Comparison of ENCODE assay signal across 8 cellular contexts in the genomic region with DNA sequence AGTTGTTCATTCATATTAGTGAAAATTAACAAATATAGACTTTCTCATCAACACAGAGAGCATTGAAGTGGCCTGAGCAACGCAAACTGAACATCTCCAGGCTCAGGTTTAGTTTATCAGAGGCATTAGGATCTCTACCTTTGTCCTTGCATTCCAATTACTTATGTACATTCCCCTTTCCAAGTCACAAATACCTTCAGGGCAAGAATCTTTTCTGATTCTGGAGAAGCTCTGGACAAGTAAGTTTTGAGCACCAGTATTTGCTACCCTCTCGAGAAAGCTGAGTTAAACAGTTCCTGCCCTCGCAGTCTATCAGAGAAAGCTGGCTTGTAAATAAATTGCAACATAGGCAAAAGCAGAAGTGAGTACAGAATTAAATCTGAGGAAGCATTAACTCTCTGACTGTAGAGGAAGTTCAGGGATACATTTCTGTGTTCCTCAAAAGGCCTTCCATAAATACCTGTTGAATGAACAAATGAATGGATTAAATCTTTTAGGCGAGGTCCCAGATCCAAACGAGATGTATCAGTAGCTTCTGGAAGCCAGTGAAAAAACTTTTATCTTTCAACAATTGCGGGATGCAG. TPM values are rescaled to one million over a fixed set of nuclear protein-coding genes. Genes with fewer than 3 reads are reported as not detected.
DNase-seq lines count a peak whose midpoint lies in the region; ATAC-seq and TF ChIP-seq lines count a peak whose summit lies in the region.

No MANE protein-coding gene starts in this region.

- peak overlapping the region; percentile 89 for H3K27ac Mint-ChIP-seq in chondrocyte (ENCODE audit: unreplicated experiment)

- TF ChIP-seq CTCF in GM10248 (IDR thresholded peaks at IDR 0.05; ENCODE audit: control extremely low read depth, extremely low read depth, low read depth, missing control alignments) (no peak), chondrocyte (IDR thresholded peaks at IDR 0.05) (no peak)

- ATAC-seq in GM21526 (IDR thresholded peaks at IDR 0.05; ENCODE audit: low FRiP score, unreplicated experiment) (no peak), GM21381 (IDR thresholded peaks at IDR 0.05; ENCODE audit: unreplicated experiment) (no peak)

- peaks cover 6 to 10% of the 10 kb centered on the region in 2 donors for H3K4me1 ChIP-seq in mucosa of rectum (ENCODE audit: control insufficient read depth in 2 of 2, insufficient read depth in 2 of 2, low read length in 2 of 2)

- peak overlapping the region; percentile 97 to 98 for H3K4me3 ChIP-seq in mucosa of rectum (ENCODE audit: low read length in 2 of 2)

- peaks cover 1% of the 10 kb centered on the region for H3K36me3 Mint-ChIP-seq in chondrocyte (ENCODE audit: low read depth)

- DNase-seq in GM10248 (ENCODE audit: extremely low spot score) (peak; percentile 26), NOMO-1 (lab: John Stamatoyannopoulos, UW; ENCODE audit: unreplicated experiment in 2 of 2) (peak; percentile 63 to 96), chondrocyte (ENCODE audit: low spot score) (no peak), cerebellar nuclear complex (lab: John Stamatoyannopoulos, UW) (no peak), NCI-H226 (no peak)

- CTCF ChIA-PET in GM10248 (lab: Yijun Ruan, JAX), result interaction anchor here (0.7 to 1.3 kb wide), 4 partner anchors 9 to 172 kb away, joined by 3 to 12 read pairs (median 4); no protein-coding TSS in a partner anchor

- POLR2A ChIA-PET in GM10248 (lab: Yijun Ruan, JAX), result no interaction called here

- H3K27ac ChIP-seq in mucosa of rectum (ENCODE audit: low read depth in 2 of 2, low read length in 2 of 2), result peak overlapping the region; percentile 92 to 94

- peaks cover 53% of the 10 kb centered on the region for H3K4me1 Mint-ChIP-seq in chondrocyte (ENCODE audit: low read depth)

- H3K27me3 ChIP-seq in mucosa of rectum (ENCODE audit: control insufficient read depth in 2 of 2, insufficient read depth in 2 of 2, low read length in 2 of 2), result no peaks in the 10 kb centered on the region

- peak overlapping the region; percentile 89 to 93 for H3K9ac ChIP-seq in mucosa of rectum (ENCODE audit: low read depth in 1 of 2, low read length in 2 of 2)

- H3K27me3 Mint-ChIP-seq in chondrocyte (ENCODE audit: low read depth), result no peaks in the 10 kb centered on the region

- H3K9me3 Mint-ChIP-seq in chondrocyte (ENCODE audit: low read depth), result no peaks in the 10 kb centered on the region

- peak overlapping the region; percentile 85 for H3K4me3 Mint-ChIP-seq in chondrocyte (ENCODE audit: unreplicated experiment)

- no peaks in the 10 kb centered on the region for H3K9me3 ChIP-seq in mucosa of rectum (ENCODE audit: control insufficient read depth in 2 of 2, low read length in 2 of 2)

- no peaks in the 10 kb centered on the region for H3K36me3 ChIP-seq in mucosa of rectum (ENCODE audit: control insufficient read depth in 2 of 2, insufficient read depth in 2 of 2, low read length in 2 of 2)

RNA-seq across cellular contexts. Expression of gene OSBPL11, which starts 1.2 kb away (rescaled TPM):
- total RNA-seq in chondrocyte, result 15.0 to 16.2 TPM (median 15.6 TPM) in 3 replicates

Comparison
In these comparisons a context has a peak if more than half of its experiments do, and no peak if none do; other contexts are left out.
1. DNase-seq: peak in GM10248 (single experiment) and NOMO-1 (2 of 2); none in chondrocyte (single experiment), cerebellar nuclear complex (0 of 2) and NCI-H226 (single experiment).